ENCODE assay signal across 31 cellular contexts in the genomic region with DNA sequence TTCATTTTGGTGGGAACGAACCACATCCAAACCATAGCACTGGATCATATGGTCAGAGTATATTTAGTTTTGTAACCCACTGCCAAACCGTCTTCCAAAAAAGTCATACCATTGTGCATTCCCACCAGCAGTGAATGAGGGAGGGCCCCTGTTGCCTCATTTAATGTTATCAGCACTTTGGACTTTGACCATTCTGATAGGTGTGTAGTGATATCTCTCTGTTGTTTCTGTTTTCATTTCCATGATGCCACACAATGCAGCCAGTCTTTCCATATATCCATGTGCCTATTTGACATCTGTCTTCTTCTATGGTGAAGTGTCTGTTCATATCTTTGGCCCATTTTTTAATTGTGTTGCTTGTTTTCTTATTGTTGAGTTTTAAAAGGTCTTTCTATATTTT.
"Had no signal": no experiment of that assay in that cellular context is flagged by ENCODE, and none has a peak within 500 bp of the region (broad histone marks: within the 10 kb centered on the region; RNA-seq: fewer than 3 reads in every experiment).

No MANE protein-coding gene starts in this region.

- H3K4me1 ChIP-seq: adrenal gland, body of pancreas, esophagus squamous epithelium, gastroesophageal sphincter had no signal

- DNase-seq: activated CD4-positive, alpha-beta memory T cell treated with anti-CD3 and anti-CD28 coated beads for 36 hours; activated CD4-positive, alpha-beta T cell treated with anti-CD3 and anti-CD28 coated beads for 36 hours; activated CD4-positive, alpha-beta T cell treated with anti-CD3 and anti-CD28 coated beads, Interleukin-2, amount 10 ng/mL, durations not matched to agents 24 days and 14 days; activated CD4-positive, CD25-positive, alpha-beta regulatory T cell; activated CD4-positive, CD25-positive, alpha-beta regulatory T cell treated with anti-CD3 and anti-CD28 coated beads, Interleukin-2, amount 50 U/mL, for 72 hours; activated CD8-positive, alpha-beta memory T cell treated with anti-CD3 and anti-CD28 coated beads, Interleukin-2, amount 10 ng/mL, durations not matched to agents 7 days and 5 days; activated CD8-positive, alpha-beta memory T cell treated with anti-CD3 and anti-CD28 coated beads, Interleukin-2, amount 50 U/mL, for 4 hours; activated CD8-positive, alpha-beta T cell treated with anti-CD3 and anti-CD28 coated beads, Interleukin-2, amount 10 ng/mL, durations not matched to agents 7 days and 5 days; activated effector memory CD4-positive, alpha-beta T cell treated with anti-CD3 and anti-CD28 coated beads, Interleukin-2, amount 50 U/mL, for 16 hours; activated naive CD4-positive, alpha-beta T cell treated with anti-CD3 and anti-CD28 coated beads for 36 hours; activated naive CD8-positive, alpha-beta T cell treated with anti-CD3 and anti-CD28 coated beads for 36 hours; activated naive CD8-positive, alpha-beta T cell treated with anti-CD3 and anti-CD28 coated beads, Interleukin-2, amount 50 U/mL, for 24 hours; activated T-cell treated with anti-CD3 and anti-CD28 coated beads, Interleukin-2, amount 50 U/mL, for 1 hour; activated T-cell treated with anti-CD3 and anti-CD28 coated beads, Interleukin-2, amount 50 U/mL, for 48 hours; adrenal gland; amygdala; aorta; body of pancreas; caudate nucleus; cortex of kidney; dermis blood vessel endothelial cell; effector CD4-positive, alpha-beta T cell; effector memory CD8-positive, alpha-beta T cell; esophagus squamous epithelium; foreskin melanocyte; T-helper 1 cell; T-helper 2 cell had no signal

- H3K27ac ChIP-seq: adrenal gland, body of pancreas, epithelial cell of prostate, esophagus squamous epithelium, gastroesophageal sphincter had no signal

- H3K36me3 ChIP-seq: adrenal gland, esophagus squamous epithelium, gastroesophageal sphincter had no signal

- H3K4me3 ChIP-seq: adrenal gland, body of pancreas, esophagus squamous epithelium, gastroesophageal sphincter had no signal

- H3K27me3 ChIP-seq: body of pancreas had no signal

- ATAC-seq: activated CD4-positive, alpha-beta T cell treated with anti-CD3 and anti-CD28 coated beads for 36 hours; activated CD8-positive, alpha-beta memory T cell treated with anti-CD3 and anti-CD28 coated beads, Interleukin-2, amount 10 ng/mL, durations not matched to agents 7 days and 5 days; activated CD8-positive, alpha-beta T cell treated with anti-CD3 and anti-CD28 coated beads, Interleukin-2, amount 10 ng/mL, durations not matched to agents 7 days and 5 days; activated naive CD8-positive, alpha-beta T cell treated with anti-CD3 and anti-CD28 coated beads, Interleukin-2, amount 50 U/mL, for 24 hours; body of pancreas; effector memory CD8-positive, alpha-beta T cell; gastroesophageal sphincter had no signal

- FAIRE-seq: colon, endothelial cell of umbilical vein had no signal
